ENCODE assay signal across 22 cellular contexts in genomic region chr18:12159446-12159845, GRCh38.
DNase-seq lines count a peak whose midpoint lies in the region; ATAC-seq lines count a peak whose summit lies in the region.
"Had no signal": no experiment of that assay in that cellular context is flagged by ENCODE, and none has a peak within 500 bp of the region (broad histone marks: within the 10 kb centered on the region; RNA-seq: fewer than 3 reads in every experiment).

No MANE protein-coding gene starts in this region.

- peak; percentile 81 for DNase-seq in ELR (ENCODE audit: low read depth)
- peak; percentile 15 for DNase-seq in RKO (ENCODE audit: low spot score)
- peak; percentile 2 for DNase-seq in dermis blood vessel endothelial cell
- peak; percentile 46 for DNase-seq in kidney tubule cell (ENCODE audit: low spot score)
- DNase-seq in GM19240 (ENCODE audit: insufficient read length, low spot score), result no peak
- DNase-seq in NCI-H1930 (lab: John Stamatoyannopoulos, UW), result no peak
- no peak for DNase-seq in stimulated activated CD4-positive, alpha-beta T cell treated with anti-CD3 and anti-CD28 coated beads, Interleukin-1b, Interleukin-23, amount 100 ng/mL, for 48 hours
- DNase-seq: activated CD4-positive, CD25-positive, alpha-beta regulatory T cell treated with anti-CD3 and anti-CD28 coated beads, Interleukin-2, amount 50 U/mL, for 72 hours; activated CD8-positive, alpha-beta memory T cell treated with anti-CD3 and anti-CD28 coated beads, Interleukin-2, amount 10 ng/mL, durations not matched to agents 7 days and 5 days; activated gamma-delta T cell; aorta; BE2C; HCEC 1CT; immature natural killer cell; NCI-H187; NCI-H510A; SJCRH30; stimulated activated CD4-positive, alpha-beta T cell treated with anti-CD3 and anti-CD28 coated beads, Interleukin-12 subunit alpha, Interleukin-12 subunit beta, amount 100 ng/mL, for 4 hours; stimulated activated naive B cell treated with anti-CD40 and anti-IgM and Interleukin-4, amounts not matched to agents 10 μg/mL and 1 μg/mL and 100 μg/mL, for 72 hours; thyroid gland had no signal

- ATAC-seq in GM21526 (IDR thresholded peaks at IDR 0.05; ENCODE audit: low FRiP score, unreplicated experiment), result no peak
- ATAC-seq: activated CD8-positive, alpha-beta memory T cell treated with anti-CD3 and anti-CD28 coated beads, Interleukin-2, amount 10 ng/mL, durations not matched to agents 7 days and 5 days; natural killer cell treated with Interleukin-12 subunit alpha and Interleukin-12 subunit beta and Interleukin-15 and Interleukin-18, amount 100 ng/mL, for 72 hours; stimulated activated naive B cell treated with anti-CD40 and anti-IgM and Interleukin-4, amounts not matched to agents 10 μg/mL and 1 μg/mL and 100 μg/mL, for 72 hours had no signal

Comparison
In these comparisons a context has a peak if more than half of its experiments do, and no peak if none do; other contexts are left out.
1. DNase-seq: peak in ELR (single experiment), RKO (single experiment), dermis blood vessel endothelial cell (single experiment) and kidney tubule cell (single experiment); none in GM19240 (single experiment), NCI-H1930 (0 of 2) and stimulated activated CD4-positive, alpha-beta T cell treated with anti-CD3 and anti-CD28 coated beads, Interleukin-1b, Interleukin-23, amount 100 ng/mL, for 48 hours (single experiment).